In the genomic region with DNA sequence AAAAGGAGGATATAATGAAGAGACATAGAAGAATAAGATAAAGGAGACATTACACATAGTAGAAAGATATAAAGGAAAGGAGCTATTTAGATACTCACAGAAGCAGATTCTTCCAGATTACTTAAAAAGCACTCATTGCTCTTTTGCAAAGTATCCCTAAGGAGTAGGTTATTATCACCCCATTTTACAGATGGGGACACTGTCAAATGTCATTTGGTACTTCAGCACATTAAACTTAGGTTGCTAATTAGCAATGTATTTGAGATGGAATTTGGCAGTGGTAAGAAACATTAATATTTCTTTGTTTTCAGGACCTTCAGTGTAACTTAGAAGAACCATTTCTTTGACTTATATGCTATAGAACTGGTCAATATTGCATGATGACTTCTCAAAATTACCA, we compare ENCODE assay signal across 1 cellular context.
TF ChIP-seq lines count a peak whose summit lies in the region.

No MANE protein-coding gene starts in this region.

TF ChIP-seq in HepG2, 621 proteins besides CTCF, POLR2A, EP300 and RAD21 (continued from another document):
- TF ChIP-seq, protein P1, sequence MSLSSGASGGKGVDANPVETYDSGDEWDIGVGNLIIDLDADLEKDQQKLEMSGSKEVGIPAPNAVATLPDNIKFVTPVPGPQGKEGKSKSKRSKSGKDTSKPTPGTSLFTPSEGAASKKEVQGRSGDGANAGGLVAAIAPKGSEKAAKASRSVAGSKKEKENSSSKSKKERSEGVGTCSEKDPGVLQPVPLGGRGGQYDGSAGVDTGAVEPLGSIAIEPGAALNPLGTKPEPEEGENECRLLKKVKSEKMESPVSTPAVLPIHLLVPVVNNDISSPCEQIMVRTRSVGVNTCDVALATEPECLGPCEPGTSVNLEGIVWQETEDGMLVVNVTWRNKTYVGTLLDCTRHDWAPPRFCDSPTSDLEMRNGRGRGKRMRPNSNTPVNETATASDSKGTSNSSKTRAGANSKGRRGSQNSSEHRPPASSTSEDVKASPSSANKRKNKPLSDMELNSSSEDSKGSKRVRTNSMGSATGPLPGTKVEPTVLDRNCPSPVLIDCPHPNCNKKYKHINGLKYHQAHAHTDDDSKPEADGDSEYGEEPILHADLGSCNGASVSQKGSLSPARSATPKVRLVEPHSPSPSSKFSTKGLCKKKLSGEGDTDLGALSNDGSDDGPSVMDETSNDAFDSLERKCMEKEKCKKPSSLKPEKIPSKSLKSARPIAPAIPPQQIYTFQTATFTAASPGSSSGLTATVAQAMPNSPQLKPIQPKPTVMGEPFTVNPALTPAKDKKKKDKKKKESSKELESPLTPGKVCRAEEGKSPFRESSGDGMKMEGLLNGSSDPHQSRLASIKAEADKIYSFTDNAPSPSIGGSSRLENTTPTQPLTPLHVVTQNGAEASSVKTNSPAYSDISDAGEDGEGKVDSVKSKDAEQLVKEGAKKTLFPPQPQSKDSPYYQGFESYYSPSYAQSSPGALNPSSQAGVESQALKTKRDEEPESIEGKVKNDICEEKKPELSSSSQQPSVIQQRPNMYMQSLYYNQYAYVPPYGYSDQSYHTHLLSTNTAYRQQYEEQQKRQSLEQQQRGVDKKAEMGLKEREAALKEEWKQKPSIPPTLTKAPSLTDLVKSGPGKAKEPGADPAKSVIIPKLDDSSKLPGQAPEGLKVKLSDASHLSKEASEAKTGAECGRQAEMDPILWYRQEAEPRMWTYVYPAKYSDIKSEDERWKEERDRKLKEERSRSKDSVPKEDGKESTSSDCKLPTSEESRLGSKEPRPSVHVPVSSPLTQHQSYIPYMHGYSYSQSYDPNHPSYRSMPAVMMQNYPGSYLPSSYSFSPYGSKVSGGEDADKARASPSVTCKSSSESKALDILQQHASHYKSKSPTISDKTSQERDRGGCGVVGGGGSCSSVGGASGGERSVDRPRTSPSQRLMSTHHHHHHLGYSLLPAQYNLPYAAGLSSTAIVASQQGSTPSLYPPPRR (CRISPR knock-in tag; IDR thresholded peaks at IDR 0.05; ENCODE audit: borderline replicate concordance), result no peak
- TF ChIP-seq RFX5 (IDR thresholded peaks at IDR 0.05; ENCODE audit: low read depth, low read length) (no peak), NR1H2 (CRISPR knock-in tag; IDR thresholded peaks at IDR 0.05; ENCODE audit: borderline replicate concordance, low read depth) (no peak)
- TF ChIP-seq, protein P2, sequence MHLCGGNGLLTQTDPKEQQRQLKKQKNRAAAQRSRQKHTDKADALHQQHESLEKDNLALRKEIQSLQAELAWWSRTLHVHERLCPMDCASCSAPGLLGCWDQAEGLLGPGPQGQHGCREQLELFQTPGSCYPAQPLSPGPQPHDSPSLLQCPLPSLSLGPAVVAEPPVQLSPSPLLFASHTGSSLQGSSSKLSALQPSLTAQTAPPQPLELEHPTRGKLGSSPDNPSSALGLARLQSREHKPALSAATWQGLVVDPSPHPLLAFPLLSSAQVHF (CRISPR knock-in tag; IDR thresholded peaks at IDR 0.05), result no peak
- TF ChIP-seq, protein P3, sequence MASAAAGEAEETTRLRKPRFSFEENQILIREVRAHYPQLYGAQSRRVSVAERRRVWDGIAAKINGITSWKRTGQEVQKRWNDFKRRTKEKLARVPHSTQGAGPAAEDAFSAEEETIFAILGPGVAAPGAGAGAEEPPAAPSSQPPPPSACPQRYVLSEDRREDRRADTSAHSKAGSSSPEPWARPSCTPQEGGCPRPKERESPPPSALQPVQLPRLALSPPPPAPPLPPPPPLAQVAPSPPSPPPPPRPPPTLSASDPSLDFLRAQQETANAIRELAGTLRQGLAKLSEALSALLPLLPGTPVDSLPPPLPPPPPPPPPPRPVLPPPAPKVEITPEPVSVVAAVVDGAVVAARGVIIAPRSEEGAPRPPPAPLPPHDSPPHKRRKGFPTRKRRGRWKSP (CRISPR knock-in tag; IDR thresholded peaks at IDR 0.05), result no peak
